In genomic region chr5:115246361-115246991, GRCh38 we compare ENCODE assay signal across 8 cellular contexts. TPM values are rescaled to one million over a fixed set of nuclear protein-coding genes. Genes with fewer than 3 reads are reported as not detected.
DNase-seq lines count a peak whose midpoint lies in the region; ATAC-seq and TF ChIP-seq lines count a peak whose summit lies in the region.

No MANE protein-coding gene starts in this region.

- ATAC-seq in activated CD8-positive, alpha-beta T cell treated with anti-CD3 and anti-CD28 coated beads, Interleukin-2, amount 10 ng/mL, durations not matched to agents 7 days and 5 days, result peak; percentile 67

- peaks cover 4 to 9% (median 4%) of the 10 kb centered on the region in 3 experiments; a peak in 5 of 7 replicates for H3K36me3 Mint-ChIP-seq in H9 (ENCODE audit: insufficient read depth in 1 of 3, low read depth in 3 of 3)
- H3K36me3 Mint-ChIP-seq in activated CD8-positive, alpha-beta T cell treated with anti-CD3 and anti-CD28 coated beads, Interleukin-2, amount 10 ng/mL, durations not matched to agents 7 days and 5 days (ENCODE audit: low read depth), result no peaks in the 10 kb centered on the region

- no peak overlapping the region for H4K8ac ChIP-seq in H9 (replicated peaks; ENCODE audit: insufficient read length, low read depth, low read length)

- POLR2A ChIA-PET in activated CD8-positive, alpha-beta T cell treated with anti-CD3 and anti-CD28 coated beads, Interleukin-2, amount 10 ng/mL, durations not matched to agents 7 days and 5 days (lab: Charles Lee), result no interaction called here

- intact Hi-C loops in testis (cut with DNase I; ENCODE audit: low total_unique reads), result no loop called here

- H3K27me3 Mint-ChIP-seq in H9 (ENCODE audit: low read depth), result no peaks in the 10 kb centered on the region
- no peaks in the 10 kb centered on the region for H3K27me3 Mint-ChIP-seq in activated CD8-positive, alpha-beta T cell treated with anti-CD3 and anti-CD28 coated beads, Interleukin-2, amount 10 ng/mL, durations not matched to agents 7 days and 5 days (ENCODE audit: low read depth)

- no peak overlapping the region for H3K56ac ChIP-seq in H9 (ENCODE audit: insufficient read length, low read depth, low read length)

- no peaks in the 10 kb centered on the region for H3K79me1 ChIP-seq in H9 (ENCODE audit: insufficient read depth, low read depth, low read length, poor library complexity, severe bottlenecking)

- no peak overlapping the region for H3T11ph ChIP-seq in H9 (ENCODE audit: low read length)

- H3K14ac ChIP-seq in H9 (ENCODE audit: insufficient read depth, low read length), result no peak overlapping the region

- H3K9me3 ChIP-seq in H9 (ENCODE audit: control insufficient read depth, low read depth, low read length) (no peaks in the 10 kb centered on the region), hepatocyte (ENCODE audit: low read depth) (no peaks in the 10 kb centered on the region), testis (no peaks in the 10 kb centered on the region)

- H3K4me3 Mint-ChIP-seq in H9, result no peak overlapping the region
- no peak overlapping the region for H3K4me3 Mint-ChIP-seq in activated CD8-positive, alpha-beta T cell treated with anti-CD3 and anti-CD28 coated beads, Interleukin-2, amount 10 ng/mL, durations not matched to agents 7 days and 5 days

- no peak overlapping the region for H4K91ac ChIP-seq in H9 (ENCODE audit: insufficient read length, low read depth, low read length)

- DNase-seq in SIG-M5 treated with dmso at 0.1 percent for 504 hours (lab: John Stamatoyannopoulos, UW; ENCODE audit: unreplicated experiment) (peak; percentile 67), SIG-M5 (lab: John Stamatoyannopoulos, UW) (no peak), H9 (no peak), NCI-H1417 (lab: John Stamatoyannopoulos, UW) (peak; percentile 2 to 65 (median 63)), hepatocyte (ENCODE audit: low spot score) (peak; percentile 40), testis (no peak), NCI-H524 treated with DMSO at 0.1 percent for 48 hours (lab: John Stamatoyannopoulos, UW) (no peak)
- no peak for DNase-seq in activated CD8-positive, alpha-beta T cell treated with anti-CD3 and anti-CD28 coated beads, Interleukin-2, amount 10 ng/mL, durations not matched to agents 7 days and 5 days

- H3K79me2 ChIP-seq in H9 (ENCODE audit: insufficient read depth, low read length), result no peaks in the 10 kb centered on the region
- peaks cover 16% of the 10 kb centered on the region for H3K79me2 ChIP-seq in hepatocyte

- no peak overlapping the region for H3K9ac ChIP-seq in H9 (ENCODE audit: extremely low read depth, insufficient read length, low read length)

- H2BK15ac ChIP-seq in H9 (ENCODE audit: low read depth, low read length), result no peak overlapping the region

- H3K27ac Mint-ChIP-seq in H9, result no peak overlapping the region
- no peak overlapping the region for H3K27ac Mint-ChIP-seq in activated CD8-positive, alpha-beta T cell treated with anti-CD3 and anti-CD28 coated beads, Interleukin-2, amount 10 ng/mL, durations not matched to agents 7 days and 5 days

- no peak overlapping the region for H3K4ac ChIP-seq in H9 (ENCODE audit: low read depth, low read length)

- H3K27me3 ChIP-seq in H9 (ENCODE audit: insufficient read depth, low read length) (no peaks in the 10 kb centered on the region), hepatocyte (no peaks in the 10 kb centered on the region), testis (no peaks in the 10 kb centered on the region)

- no peak overlapping the region for H4K5ac ChIP-seq in H9 (ENCODE audit: insufficient read length, low read depth, low read length)

- no peak overlapping the region for H3K4me3 ChIP-seq in hepatocyte
- no peak overlapping the region for H3K4me3 ChIP-seq in testis

- H2AK5ac ChIP-seq in H9 (ENCODE audit: insufficient read length, low read length), result no peak overlapping the region

- no peak for TF ChIP-seq POLR2A in testis (IDR thresholded peaks at IDR 0.05)

- no peak overlapping the region for H2BK120ac ChIP-seq in H9 (ENCODE audit: low read depth, low read length, poor library complexity, severe bottlenecking)

- no peak overlapping the region for H2BK5ac ChIP-seq in H9 (ENCODE audit: insufficient read length, low read length)

- no peak overlapping the region for H3K18ac ChIP-seq in H9 (ENCODE audit: insufficient read length, low read depth, low read length)

- CTCF ChIA-PET in activated CD8-positive, alpha-beta T cell treated with anti-CD3 and anti-CD28 coated beads, Interleukin-2, amount 10 ng/mL, durations not matched to agents 7 days and 5 days (lab: Charles Lee), result interaction anchor here (0.8 to 1.9 kb wide), 5 partner anchors 37 to 150 kb away, joined by 3 to 20 read pairs (median 8); no protein-coding TSS in a partner anchor

- no peaks in the 10 kb centered on the region for H3K9me2 ChIP-seq in hepatocyte (replicated peaks; ENCODE audit: insufficient read depth)

- H2AFZ ChIP-seq in H9 (ENCODE audit: low read length) (no peak overlapping the region), hepatocyte (no peak overlapping the region)

- H3K23ac ChIP-seq in H9 (ENCODE audit: insufficient read length, low read depth, low read length), result no peak overlapping the region

- no peak overlapping the region for H2BK12ac ChIP-seq in H9 (ENCODE audit: insufficient read length, low read depth, low read length)

- H3K4me1 Mint-ChIP-seq in H9, result no peaks in the 10 kb centered on the region
- H3K4me1 Mint-ChIP-seq in activated CD8-positive, alpha-beta T cell treated with anti-CD3 and anti-CD28 coated beads, Interleukin-2, amount 10 ng/mL, durations not matched to agents 7 days and 5 days (ENCODE audit: low read depth), result no peaks in the 10 kb centered on the region

- H3K36me3 ChIP-seq in hepatocyte (replicated peaks; ENCODE audit: insufficient read depth, low read depth), result no peaks in the 10 kb centered on the region
- H3K36me3 ChIP-seq in testis (ENCODE audit: low read depth, missing control alignments), result no peaks in the 10 kb centered on the region

- H3K4me1 ChIP-seq in H9 (ENCODE audit: insufficient read depth, low read length) (no peaks in the 10 kb centered on the region), hepatocyte (ENCODE audit: insufficient read depth) (no peaks in the 10 kb centered on the region), testis (no peaks in the 10 kb centered on the region)

- TF ChIP-seq CTCF in H9 (conservative IDR thresholded peaks at IDR 0.05) (peak; percentile 79), hepatocyte (IDR thresholded peaks at IDR 0.05; ENCODE audit: poor library complexity) (peak; percentile 70), testis (IDR thresholded peaks at IDR 0.05) (peak in 2 of 3 experiments; percentile 36 to 62)

- no CpG with 5 or more reads among the region's 3 CpGs for WGBS in H9 (ENCODE audit: extremely low coverage, insufficient read length, low lambda C conversion rate)
- 36% methylated on average over 3 of the region's 3 CpGs for WGBS in hepatocyte (ENCODE audit: low lambda C conversion rate, missing lambda C conversion rate)
- WGBS in testis, 2 donors, result 47 to 58% methylated on average over 3 of the region's 3 CpGs

- H3K9me3 Mint-ChIP-seq in H9, result no peaks in the 10 kb centered on the region
- no peaks in the 10 kb centered on the region for H3K9me3 Mint-ChIP-seq in activated CD8-positive, alpha-beta T cell treated with anti-CD3 and anti-CD28 coated beads, Interleukin-2, amount 10 ng/mL, durations not matched to agents 7 days and 5 days (ENCODE audit: insufficient read depth)

- H4K20me1 ChIP-seq in H9 (ENCODE audit: control insufficient read depth, insufficient read depth, insufficient read length), result no peaks in the 10 kb centered on the region
- H4K20me1 ChIP-seq in hepatocyte (ENCODE audit: insufficient read depth, poor library complexity, severe bottlenecking), result no peaks in the 10 kb centered on the region

- no peaks in the 10 kb centered on the region for H3K23me2 ChIP-seq in H9 (ENCODE audit: insufficient read length, low read depth, low read length, poor library complexity, severe bottlenecking)

- no peak overlapping the region for H3K27ac ChIP-seq in H9 (ENCODE audit: insufficient read length, low read depth, low read length)
- H3K27ac ChIP-seq in hepatocyte, result no peak overlapping the region
- H3K27ac ChIP-seq in testis, result no peak overlapping the region

- no peak overlapping the region for H2BK20ac ChIP-seq in H9 (ENCODE audit: low read depth, low read length, poor library complexity, severe bottlenecking)

- H3K4me2 ChIP-seq in H9 (ENCODE audit: insufficient read depth, insufficient read length, low read length) (no peak overlapping the region), hepatocyte (no peak overlapping the region)

RNA-seq across cellular contexts. Expression of gene PGGT1B, which starts 16.2 kb away (rescaled TPM):
- 56.4 and 59.7 TPM in 2 replicates for total RNA-seq in H9 (2021)
- total RNA-seq in activated CD8-positive, alpha-beta T cell treated with anti-CD3 and anti-CD28 coated beads, Interleukin-2, amount 10 ng/mL, durations not matched to agents 7 days and 5 days, result 10 to 100 TPM; 26.1 to 28.6 TPM
- 14.1 and 16.8 TPM in 2 replicates for total RNA-seq in hepatocyte
- 4.3 and 5.8 TPM in 2 replicates for polyA plus RNA-seq in hepatocyte
- 10 to 100 TPM; 10.2 to 12.1 TPM for total RNA-seq in testis
- 15.6 TPM for polyA plus RNA-seq in testis (ENCODE audit: insufficient read depth, low read depth, low replicate concordance)

RNA-seq across cellular contexts. Expression of gene CCDC112, which starts 50.0 kb away (rescaled TPM):
- total RNA-seq in H9 (2021) (13.0 and 13.2 TPM in 2 replicates), hepatocyte (3.7 and 4.1 TPM in 2 replicates), testis (10 to 100 TPM; 20.4 to 30.9 TPM)
- under 1 TPM; 0.50 to 0.71 TPM for total RNA-seq in activated CD8-positive, alpha-beta T cell treated with anti-CD3 and anti-CD28 coated beads, Interleukin-2, amount 10 ng/mL, durations not matched to agents 7 days and 5 days
- polyA plus RNA-seq in hepatocyte (4.2 TPM in 2 replicates), testis (ENCODE audit: insufficient read depth, low read depth, low replicate concordance) (15.3 TPM)

Comparison
In these comparisons a context has a peak if more than half of its experiments do, and no peak if none do; other contexts are left out.
1. DNase-seq: peak in SIG-M5 treated with dmso at 0.1 percent for 504 hours (single experiment), NCI-H1417 (3 of 3) and hepatocyte (single experiment); none in SIG-M5 (single experiment), H9 (single experiment), activated CD8-positive, alpha-beta T cell treated with anti-CD3 and anti-CD28 coated beads, Interleukin-2, amount 10 ng/mL, durations not matched to agents 7 days and 5 days (single experiment), testis (single experiment) and NCI-H524 treated with DMSO at 0.1 percent for 48 hours (single experiment).
2. Peak in every context shown above with its lines, with median percentiles within 50 percentile points of each other: CTCF ChIP-seq.